In the genomic region with DNA sequence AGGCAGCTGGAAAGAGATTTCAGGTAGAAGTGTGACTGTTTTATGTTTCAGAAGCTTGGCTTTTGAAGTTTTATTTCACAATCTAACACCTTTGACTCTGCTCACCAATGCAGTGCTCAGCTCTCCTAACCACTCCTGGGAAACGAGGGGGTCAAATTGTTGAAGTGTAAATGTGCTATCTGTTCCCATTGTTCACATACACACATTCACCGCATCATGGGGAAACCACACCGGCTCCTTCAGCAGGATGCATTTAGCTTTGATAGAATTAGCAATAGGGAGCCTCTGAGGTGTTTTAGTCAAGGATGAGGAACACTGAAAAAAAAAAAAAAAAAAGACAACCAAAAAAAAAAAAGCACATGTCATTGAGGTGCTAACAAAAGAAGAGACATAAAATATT, we compare ENCODE assay signal across 1 cellular context.
TF ChIP-seq lines count a peak whose summit lies in the region.

No MANE protein-coding gene starts in this region.

TF ChIP-seq in GM23338, 12 proteins besides CTCF, POLR2A, EP300 and RAD21 (continued from another document):
- TF ChIP-seq, protein P1, sequence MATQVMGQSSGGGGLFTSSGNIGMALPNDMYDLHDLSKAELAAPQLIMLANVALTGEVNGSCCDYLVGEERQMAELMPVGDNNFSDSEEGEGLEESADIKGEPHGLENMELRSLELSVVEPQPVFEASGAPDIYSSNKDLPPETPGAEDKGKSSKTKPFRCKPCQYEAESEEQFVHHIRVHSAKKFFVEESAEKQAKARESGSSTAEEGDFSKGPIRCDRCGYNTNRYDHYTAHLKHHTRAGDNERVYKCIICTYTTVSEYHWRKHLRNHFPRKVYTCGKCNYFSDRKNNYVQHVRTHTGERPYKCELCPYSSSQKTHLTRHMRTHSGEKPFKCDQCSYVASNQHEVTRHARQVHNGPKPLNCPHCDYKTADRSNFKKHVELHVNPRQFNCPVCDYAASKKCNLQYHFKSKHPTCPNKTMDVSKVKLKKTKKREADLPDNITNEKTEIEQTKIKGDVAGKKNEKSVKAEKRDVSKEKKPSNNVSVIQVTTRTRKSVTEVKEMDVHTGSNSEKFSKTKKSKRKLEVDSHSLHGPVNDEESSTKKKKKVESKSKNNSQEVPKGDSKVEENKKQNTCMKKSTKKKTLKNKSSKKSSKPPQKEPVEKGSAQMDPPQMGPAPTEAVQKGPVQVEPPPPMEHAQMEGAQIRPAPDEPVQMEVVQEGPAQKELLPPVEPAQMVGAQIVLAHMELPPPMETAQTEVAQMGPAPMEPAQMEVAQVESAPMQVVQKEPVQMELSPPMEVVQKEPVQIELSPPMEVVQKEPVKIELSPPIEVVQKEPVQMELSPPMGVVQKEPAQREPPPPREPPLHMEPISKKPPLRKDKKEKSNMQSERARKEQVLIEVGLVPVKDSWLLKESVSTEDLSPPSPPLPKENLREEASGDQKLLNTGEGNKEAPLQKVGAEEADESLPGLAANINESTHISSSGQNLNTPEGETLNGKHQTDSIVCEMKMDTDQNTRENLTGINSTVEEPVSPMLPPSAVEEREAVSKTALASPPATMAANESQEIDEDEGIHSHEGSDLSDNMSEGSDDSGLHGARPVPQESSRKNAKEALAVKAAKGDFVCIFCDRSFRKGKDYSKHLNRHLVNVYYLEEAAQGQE (IDR thresholded peaks at IDR 0.05; ENCODE audit: unreplicated experiment): no peak
- TF ChIP-seq ZNF462 (CRISPR knock-in tag; IDR thresholded peaks at IDR 0.05) (no peak), ZNF331 (CRISPR knock-in tag; IDR thresholded peaks at IDR 0.05; ENCODE audit: low read depth) (no peak), ETS1 (IDR thresholded peaks at IDR 0.05) (no peak)
